Comparison of ENCODE assay signal across 1 cellular context in genomic region chr1:23617019-23617418, GRCh38.
TF ChIP-seq lines count a peak whose summit lies in the region.

No MANE protein-coding gene starts in this region.

TF ChIP-seq in H1, 55 proteins besides CTCF, POLR2A, EP300 and RAD21:
- no peak for TF ChIP-seq ZNF274 (IDR thresholded peaks at IDR 0.05; ENCODE audit: borderline replicate concordance, extremely low read depth, low read length)
- TF ChIP-seq CEBPB (IDR thresholded peaks at IDR 0.05; ENCODE audit: low read depth, low read length): no peak
- TF ChIP-seq KDM4A (IDR thresholded peaks at IDR 0.05; ENCODE audit: low read depth, low read length, severe bottlenecking): no peak
- no peak for TF ChIP-seq SP4 (IDR thresholded peaks at IDR 0.05; ENCODE audit: low read length)
